Comparison of ENCODE assay signal across 25 cellular contexts in the genomic region with DNA sequence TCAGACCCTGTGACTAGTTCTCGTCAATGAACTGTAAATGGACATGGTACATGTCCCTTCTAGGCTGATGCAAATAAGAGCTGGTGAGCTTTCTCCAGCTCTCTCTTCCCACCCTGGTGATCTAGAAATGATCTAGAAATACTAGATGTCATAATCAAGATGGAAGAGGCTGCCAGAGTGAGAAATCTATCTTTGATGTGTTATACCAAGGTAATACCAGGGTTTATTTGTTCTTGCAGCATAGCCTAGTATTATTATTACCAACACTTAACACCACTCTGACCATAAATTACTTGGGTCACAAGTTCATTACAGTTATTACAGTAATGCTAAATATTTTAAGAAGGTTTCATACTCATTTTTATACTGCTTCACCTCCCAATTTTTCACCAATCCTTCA.
"Had no signal": no experiment of that assay in that cellular context is flagged by ENCODE, and none has a peak within 500 bp of the region (broad histone marks: within the 10 kb centered on the region; RNA-seq: fewer than 3 reads in every experiment).

No MANE protein-coding gene starts in this region.

- FAIRE-seq: HepG2, RCC 7860 had no signal

- H3K36me3 ChIP-seq: MG63, SJSA1 had no signal

- H3K27me3 ChIP-seq: MG63, SJSA1 had no signal

- H3K27ac ChIP-seq: SJSA1, SK-N-MC had no signal

- ATAC-seq: HepG2 had no signal

- H3K4me3 ChIP-seq: MG63, SJSA1, SK-N-MC had no signal

- H3K9me3 ChIP-seq: MG63, SJSA1 had no signal

- DNase-seq: IMR-90, Karpas-422, KG1, MG63, NCI-H1092, NCI-H1105 treated with DMSO at 0.1 percent for 48 hours, NCI-H1417 treated with DMSO at 0.1 percent for 48 hours, NCI-H146, NCI-H1694 treated with DMSO at 0.1 percent for 48 hours, NCI-H1930, NCI-H2081, NCI-H2107, NCI-H226, NCI-H446, NCI-H510A, NCI-H524 treated with DMSO at 0.1 percent for 48 hours, NCI-H69, NCI-H774, Right ventricle myocardium superior, RPMI8226, SIG-M5 had no signal

- H3K4me1 ChIP-seq: SJSA1 had no signal
